8 cellular contexts compared by ENCODE assay signal in genomic region chr20:8722277-8722928, GRCh38.
DNase-seq lines count a peak whose midpoint lies in the region; ATAC-seq and TF ChIP-seq lines count a peak whose summit lies in the region.

No MANE protein-coding gene starts in this region.

- no peak overlapping the region for H3K27ac Mint-ChIP-seq in endodermal cell

- H3K36me3 Mint-ChIP-seq in endodermal cell (ENCODE audit: low read depth) = peaks cover 12% of the 10 kb centered on the region

- H3K9me3 ChIP-seq in endodermal cell (ENCODE audit: control insufficient read depth, low read length) (no peaks in the 10 kb centered on the region), vagina (no peaks in the 10 kb centered on the region)

- H3K27ac ChIP-seq in 22Rv1 = no peak overlapping the region
- H3K27ac ChIP-seq in endodermal cell (ENCODE audit: low read depth, low read length) = no peak overlapping the region
- no peak overlapping the region for H3K27ac ChIP-seq in mesendoderm (ENCODE audit: low read depth, low read length)
- H3K27ac ChIP-seq in vagina = no peak overlapping the region

- intact Hi-C loops in vagina (cut with DNase I) = no loop called here

- TF ChIP-seq CTCF in 22Rv1 (IDR thresholded peaks at IDR 0.05) (peak; percentile 85), endodermal cell (conservative IDR thresholded peaks at IDR 0.05) (peak; percentile 92), vagina (IDR thresholded peaks at IDR 0.05) (peak; percentile 64 to 83 (median 78))

- peak; percentile 10 for DNase-seq in GDM1 (lab: John Stamatoyannopoulos, UW)
- peak; percentile 53 for DNase-seq in NCI-H1092 treated with DMSO at 0.1 percent for 48 hours (lab: John Stamatoyannopoulos, UW)
- peak; percentile 82 for DNase-seq in SK-N-DZ (ENCODE audit: low spot score)
- DNase-seq in endodermal cell = peak; percentile 67
- DNase-seq in mesendoderm = peak; percentile 76
- DNase-seq in vagina (ENCODE audit: extremely low spot score in 2 of 2) = no peak

- H3K4ac ChIP-seq in mesendoderm (ENCODE audit: low read depth, low read length) = no peak overlapping the region

- H3K18ac ChIP-seq in mesendoderm (ENCODE audit: low read length) = no peak overlapping the region

- H3K4me1 Mint-ChIP-seq in endodermal cell = peaks cover 7% of the 10 kb centered on the region

- no peak overlapping the region for H4K8ac ChIP-seq in mesendoderm (ENCODE audit: low read depth, low read length)

- H3K4me1 ChIP-seq in endodermal cell (ENCODE audit: control insufficient read depth, insufficient read depth, low read length) (peaks cover 5% of the 10 kb centered on the region), mesendoderm (ENCODE audit: control insufficient read depth, low read depth, low read length) (no peaks in the 10 kb centered on the region), vagina (no peaks in the 10 kb centered on the region)

- H3K79me2 ChIP-seq in mesendoderm (ENCODE audit: control insufficient read depth, insufficient read depth, low read length) = no peaks in the 10 kb centered on the region

- H3K9ac ChIP-seq in endodermal cell (ENCODE audit: extremely low read depth, low read length, poor library complexity, severe bottlenecking) = no peak overlapping the region
- H3K9ac ChIP-seq in mesendoderm (ENCODE audit: low read length) = no peak overlapping the region

- no peak overlapping the region for H4K5ac ChIP-seq in mesendoderm (ENCODE audit: low read length)

- ATAC-seq in HG02588 (IDR thresholded peaks at IDR 0.05; ENCODE audit: unreplicated experiment) = peak; percentile 70

- WGBS in endodermal cell (ENCODE audit: insufficient coverage in 1 of 2, insufficient read length in 1 of 2), 2 experiments = 39 to 77% methylated on average over 2 to 8 of the region's 8 CpGs
- WGBS in mesendoderm (ENCODE audit: extremely low coverage, insufficient coverage, low lambda C conversion rate) = no CpG with 5 or more reads among the region's 8 CpGs

- H2AK5ac ChIP-seq in mesendoderm (ENCODE audit: low read length) = no peak overlapping the region

- H2BK5ac ChIP-seq in mesendoderm (ENCODE audit: low read length) = no peak overlapping the region

- no peak overlapping the region for H2BK120ac ChIP-seq in mesendoderm (ENCODE audit: low read depth, low read length)

- H3K27me3 ChIP-seq in endodermal cell (ENCODE audit: control insufficient read depth, insufficient read depth, low read length, poor library complexity, severe bottlenecking) (no peaks in the 10 kb centered on the region), mesendoderm (ENCODE audit: insufficient read depth, low read length, poor library complexity) (no peaks in the 10 kb centered on the region), vagina (no peaks in the 10 kb centered on the region)

- H3K27me3 Mint-ChIP-seq in endodermal cell (ENCODE audit: insufficient read depth) = no peaks in the 10 kb centered on the region

- no peaks in the 10 kb centered on the region for H3K36me3 ChIP-seq in endodermal cell (ENCODE audit: control insufficient read depth, insufficient read depth, low read length)
- no peaks in the 10 kb centered on the region for H3K36me3 ChIP-seq in mesendoderm (ENCODE audit: control insufficient read depth, insufficient read depth, low read length)
- no peaks in the 10 kb centered on the region for H3K36me3 ChIP-seq in vagina

- H2BK15ac ChIP-seq in mesendoderm (replicated peaks; ENCODE audit: low read depth) = no peak overlapping the region

- H3K4me3 Mint-ChIP-seq in endodermal cell = no peak overlapping the region

- no peaks in the 10 kb centered on the region for H3K79me1 ChIP-seq in mesendoderm (ENCODE audit: low read length)

- H3K56ac ChIP-seq in mesendoderm (ENCODE audit: low read length) = no peak overlapping the region

- no peaks in the 10 kb centered on the region for H3K9me3 Mint-ChIP-seq in endodermal cell

- TF ChIP-seq POLR2A in vagina (IDR thresholded peaks at IDR 0.05) = no peak

- no peak overlapping the region for H3K23ac ChIP-seq in mesendoderm (ENCODE audit: low read length)

- H3K4me2 ChIP-seq in mesendoderm (ENCODE audit: low read length) = no peak overlapping the region

- H3K4me3 ChIP-seq in endodermal cell (ENCODE audit: low read length) = no peak overlapping the region
- no peak overlapping the region for H3K4me3 ChIP-seq in mesendoderm (ENCODE audit: low read length)
- H3K4me3 ChIP-seq in vagina = no peak overlapping the region

Comparison
In these comparisons a context has a peak if more than half of its experiments do, and no peak if none do; other contexts are left out.
1. DNase-seq: peak in GDM1 (single experiment), NCI-H1092 treated with DMSO at 0.1 percent for 48 hours (single experiment), SK-N-DZ (single experiment), endodermal cell (single experiment) and mesendoderm (single experiment); none in vagina (0 of 2).
2. Peak in every context shown above with its lines, with median percentiles within 50 percentile points of each other: CTCF ChIP-seq.